8 cellular contexts compared by ENCODE assay signal in the genomic region with DNA sequence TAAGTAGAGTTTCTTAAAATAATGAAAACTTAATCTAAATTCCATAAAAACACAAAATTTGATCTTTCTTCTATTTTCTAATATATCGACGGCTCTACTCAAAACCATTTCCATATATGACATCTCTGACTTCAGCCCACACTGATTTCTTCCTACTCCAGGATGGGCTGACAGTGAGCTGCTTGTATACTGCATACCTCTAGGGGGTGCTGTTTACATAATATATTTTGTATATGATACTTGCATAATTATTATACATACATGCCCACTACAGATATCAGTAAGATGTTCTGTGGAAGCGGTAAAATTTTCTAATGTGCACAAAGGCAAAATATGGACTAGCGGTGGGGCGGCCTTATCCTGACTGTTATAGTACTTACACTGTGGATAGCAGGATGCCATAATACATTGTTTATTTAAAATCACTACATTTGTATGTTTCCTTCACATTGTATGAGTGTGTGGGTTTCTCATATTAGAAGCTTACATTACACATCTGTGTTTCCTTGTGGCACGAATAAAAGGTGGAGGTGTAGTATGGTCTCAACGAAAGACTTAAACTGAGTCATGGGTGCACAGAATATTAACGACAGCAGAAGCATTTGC.
DNase-seq lines count a peak whose midpoint lies in the region; ATAC-seq and TF ChIP-seq lines count a peak whose summit lies in the region.

No MANE protein-coding gene starts in this region.

- DNase-seq in A673 (ENCODE audit: low spot score) (peak; percentile 77), NCI-H1105 treated with DMSO at 0.1 percent for 48 hours (lab: John Stamatoyannopoulos, UW) (peak; percentile 47), kidney tubule cell (ENCODE audit: low spot score) (peak; percentile 45), stomach (no peak), mesenteric fat pad (ENCODE audit: low spot score) (no peak)

- POLR2A ChIA-PET in A673 (lab: Charles Lee; ENCODE audit: low non-redundant PET): no interaction called here

- peak; percentile 88 for TF ChIP-seq CTCF in A673 (conservative IDR thresholded peaks at IDR 0.05; ENCODE audit: low read depth, low read length)
- TF ChIP-seq CTCF in VCaP (conservative IDR thresholded peaks at IDR 0.05): peak; percentile 82
- TF ChIP-seq CTCF in stomach (IDR thresholded peaks at IDR 0.05): peak in 3 of 7 experiments; percentile 22 to 40 (median 36)

- CTCF ChIA-PET in A673 (lab: Charles Lee): interaction anchor here (0.6 to 1.1 kb wide), 3 partner anchors 15 to 83 kb away, joined by 3 to 5 read pairs (median 3); no protein-coding TSS in a partner anchor

- TF ChIP-seq EP300 in stomach (IDR thresholded peaks at IDR 0.05): no peak

- ATAC-seq in GM18502 (IDR thresholded peaks at IDR 0.05; ENCODE audit: poor library complexity, unreplicated experiment) (peak; percentile 98), HG02798 (IDR thresholded peaks at IDR 0.05; ENCODE audit: poor library complexity, unreplicated experiment) (peak; percentile 89)

- WGBS in stomach, 5 donors: 62 to 69% (median 65%) methylated on average over 8 of the region's 8 CpGs

- H3K36me3 ChIP-seq in A673 (ENCODE audit: insufficient read depth, low read length, poor library complexity, severe bottlenecking): no peaks in the 10 kb centered on the region
- no peaks in the 10 kb centered on the region for H3K36me3 ChIP-seq in stomach

- no peaks in the 10 kb centered on the region for H3K27me3 ChIP-seq in A673 (replicated peaks; ENCODE audit: insufficient read depth, low read depth, low read length, poor library complexity)
- no peaks in the 10 kb centered on the region for H3K27me3 ChIP-seq in stomach

- BruUV-seq in A673 (replicated peaks; lab: Mats Ljungman, UMichigan): no TSS peak

- H3K4me3 ChIP-seq in A673 (ENCODE audit: low read depth, low read length, poor library complexity, severe bottlenecking): no peak overlapping the region
- H3K4me3 ChIP-seq in stomach: no peak overlapping the region

- H3K4me1 ChIP-seq in A673 (ENCODE audit: insufficient read depth, low read length, poor library complexity, severe bottlenecking) (no peaks in the 10 kb centered on the region), stomach (no peaks in the 10 kb centered on the region)

- intact Hi-C loops in A673 (cut with micrococcal nuclease; ENCODE audit: unreplicated experiment) (loop anchor here (2.0 to 5.0 kb wide), 2 partner anchors 74 to 186 kb away; no protein-coding TSS in a partner anchor), stomach (cut with DNase I; ENCODE audit: low total_unique reads) (no loop called here)

- no peak overlapping the region for H3K27ac ChIP-seq in A673 (ENCODE audit: low read depth, low read length, poor library complexity, severe bottlenecking)
- no peak overlapping the region for H3K27ac ChIP-seq in VCaP
- no peak overlapping the region for H3K27ac ChIP-seq in stomach

- TF ChIP-seq POLR2A in stomach (IDR thresholded peaks at IDR 0.05): no peak

- no peaks in the 10 kb centered on the region for H3K9me3 ChIP-seq in A673 (ENCODE audit: low read depth, low read length, poor library complexity, severe bottlenecking)
- no peaks in the 10 kb centered on the region for H3K9me3 ChIP-seq in stomach

Comparison
In these comparisons a context has a peak if more than half of its experiments do, and no peak if none do; other contexts are left out.
1. DNase-seq: peak in A673 (single experiment), NCI-H1105 treated with DMSO at 0.1 percent for 48 hours (single experiment) and kidney tubule cell (single experiment); none in stomach (single experiment) and mesenteric fat pad (single experiment).